ENCODE assay signal across 11 cellular contexts in the genomic region with DNA sequence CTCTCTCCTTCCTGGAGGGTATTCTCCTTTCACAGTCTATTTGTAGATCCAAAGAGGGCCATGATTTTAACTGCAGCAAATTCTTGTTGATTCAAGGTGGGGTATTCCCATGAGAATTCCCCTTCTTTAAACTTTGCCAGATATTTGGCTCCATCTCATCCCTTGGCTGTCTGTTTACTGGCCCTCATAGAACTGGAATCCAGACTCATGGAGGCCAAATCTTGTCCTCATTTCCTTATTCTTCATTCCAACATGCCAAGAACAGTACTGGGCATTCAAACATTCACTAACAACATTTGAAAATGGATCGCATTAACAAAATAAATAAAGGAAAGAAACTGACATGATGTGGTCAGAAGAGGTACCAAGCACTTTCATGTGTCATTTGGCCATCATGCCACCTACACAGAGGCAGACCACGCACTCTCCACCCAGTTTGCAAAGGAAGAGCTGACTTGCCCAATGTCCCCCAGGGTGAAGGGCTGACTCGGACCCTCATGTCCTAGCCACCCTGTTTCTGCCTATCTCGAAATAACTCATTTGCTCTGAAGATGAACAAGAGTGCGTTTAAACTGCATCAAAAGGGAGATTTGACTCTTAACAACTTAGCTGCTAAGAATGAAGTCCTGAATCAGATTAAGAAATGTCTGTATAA. TPM values are rescaled to one million over a fixed set of nuclear protein-coding genes. Genes with fewer than 3 reads are reported as not detected.
DNase-seq lines count a peak whose midpoint lies in the region; TF ChIP-seq lines count a peak whose summit lies in the region.
"Had no signal": no experiment of that assay in that cellular context is flagged by ENCODE, and none has a peak within 500 bp of the region (broad histone marks: within the 10 kb centered on the region; RNA-seq: fewer than 3 reads in every experiment).

No MANE protein-coding gene starts in this region.

- DNase-seq in MG63 (peak; percentile 60), ascending aorta (ENCODE audit: low spot score in 2 of 2) (no peak), immature natural killer cell (no peak), dedifferentiated amniotic fluid mesenchymal stem cell (ENCODE audit: extremely low spot score) (no peak), GM10248 (ENCODE audit: extremely low spot score) (no peak)
- no peak for DNase-seq in stimulated activated CD4-positive, alpha-beta T cell treated with anti-CD3 and anti-CD28 coated beads, Interleukin-15, amount 100 ng/mL, for 24 hours
- DNase-seq: activated B cell treated with CpG ODN at 0.5 μM for 24 hours, NCI-H1105 treated with DMSO at 0.1 percent for 48 hours, NCI-H510A treated with DMSO at 0.1 percent for 48 hours, SIG-M5 had no signal

- H3K4me1 ChIP-seq in ascending aorta = peaks cover 15 to 29% of the 10 kb centered on the region in 2 donors

- H3K4me3 Mint-ChIP-seq in immature natural killer cell = peak overlapping the region in 1 of 5 donors; percentile 35
- H3K4me3 Mint-ChIP-seq in stimulated activated naive CD8-positive, alpha-beta T cell treated with anti-CD3 and anti-CD28 coated beads, Interleukin-15, Interleukin-2, amounts not matched to agents 100 ng/mL and 50 ng/mL, for 24 hours = no peak overlapping the region
- H3K4me3 Mint-ChIP-seq: activated B cell treated with CpG ODN at 0.5 μM for 24 hours had no signal

- H3K36me3 ChIP-seq in MG63 (no peaks in the 10 kb centered on the region), ascending aorta (peaks cover 0 to 6% of the 10 kb centered on the region in 2 donors)

- peak overlapping the region; percentile 9 to 93 (median 86) for H3K27ac Mint-ChIP-seq in immature natural killer cell
- peak overlapping the region; percentile 68 for H3K27ac Mint-ChIP-seq in stimulated activated naive CD8-positive, alpha-beta T cell treated with anti-CD3 and anti-CD28 coated beads, Interleukin-15, Interleukin-2, amounts not matched to agents 100 ng/mL and 50 ng/mL, for 24 hours
- H3K27ac Mint-ChIP-seq: activated B cell treated with CpG ODN at 0.5 μM for 24 hours had no signal

- CTCF ChIA-PET in GM10248 (lab: Yijun Ruan, JAX) = interaction anchor here (1.1 to 3.0 kb wide), 3 partner anchors 11 to 22 kb away, joined by 3 to 21 read pairs (median 9); partner anchors contain the start of gene SLC35B1

- intact Hi-C loops in ascending aorta (cut with DNase I) = loop anchor here (1.0 kb wide), 1 partner anchor 9 kb away; no protein-coding TSS in a partner anchor

- H3K9me3 ChIP-seq in MG63 (no peaks in the 10 kb centered on the region), ascending aorta (no peaks in the 10 kb centered on the region)

- peak overlapping the region; percentile 73 to 81 for H3K27ac ChIP-seq in ascending aorta

- peaks cover 0 to 1% (median 1%) of the 10 kb centered on the region in 3 donors for H3K27me3 Mint-ChIP-seq in immature natural killer cell (ENCODE audit: low read depth in 3 of 3)
- no peaks in the 10 kb centered on the region for H3K27me3 Mint-ChIP-seq in stimulated activated naive CD8-positive, alpha-beta T cell treated with anti-CD3 and anti-CD28 coated beads, Interleukin-15, Interleukin-2, amounts not matched to agents 100 ng/mL and 50 ng/mL, for 24 hours
- H3K27me3 Mint-ChIP-seq: activated B cell treated with CpG ODN at 0.5 μM for 24 hours had no signal

- peaks cover 12 to 33% (median 22%) of the 10 kb centered on the region in 3 donors for H3K36me3 Mint-ChIP-seq in immature natural killer cell
- H3K36me3 Mint-ChIP-seq in stimulated activated naive CD8-positive, alpha-beta T cell treated with anti-CD3 and anti-CD28 coated beads, Interleukin-15, Interleukin-2, amounts not matched to agents 100 ng/mL and 50 ng/mL, for 24 hours (ENCODE audit: low read depth) = peaks cover 18% of the 10 kb centered on the region

- TF ChIP-seq CTCF in ascending aorta (IDR thresholded peaks at IDR 0.05) = no peak
- no peak for TF ChIP-seq CTCF in GM10248 (IDR thresholded peaks at IDR 0.05; ENCODE audit: control extremely low read depth, extremely low read depth, low read depth, missing control alignments)

- H3K27me3 ChIP-seq in MG63 (no peaks in the 10 kb centered on the region), ascending aorta (no peaks in the 10 kb centered on the region)

- POLR2A ChIA-PET in GM10248 (lab: Yijun Ruan, JAX) = interaction anchor here (0.8 to 1.1 kb wide), 2 partner anchors 32 to 34 kb away, joined by 3 read pairs; no protein-coding TSS in a partner anchor

- no peaks in the 10 kb centered on the region for H3K9me3 Mint-ChIP-seq in immature natural killer cell
- H3K9me3 Mint-ChIP-seq in stimulated activated naive CD8-positive, alpha-beta T cell treated with anti-CD3 and anti-CD28 coated beads, Interleukin-15, Interleukin-2, amounts not matched to agents 100 ng/mL and 50 ng/mL, for 24 hours = no peaks in the 10 kb centered on the region

- H3K4me3 ChIP-seq in MG63 (no peak overlapping the region), ascending aorta (no peak overlapping the region)

- H3K4me1 Mint-ChIP-seq in immature natural killer cell = peaks cover 66 to 85% of the 10 kb centered on the region in 2 donors
- peaks cover 51% of the 10 kb centered on the region for H3K4me1 Mint-ChIP-seq in stimulated activated naive CD8-positive, alpha-beta T cell treated with anti-CD3 and anti-CD28 coated beads, Interleukin-15, Interleukin-2, amounts not matched to agents 100 ng/mL and 50 ng/mL, for 24 hours (ENCODE audit: low read depth)

RNA-seq across cellular contexts. Expression of gene SLC35B1, which starts 23.1 kb away (rescaled TPM):
- 76.6 and 87.1 TPM in 2 replicates for total RNA-seq in MG63 (2014; rRNA removed; shearing (Covaris generic); ENCODE audit: low replicate concordance)
- total RNA-seq in ascending aorta = 123 TPM
- 10 to 100 TPM; 40.5 to 69.0 (median 53.3) TPM for polyA plus RNA-seq in immature natural killer cell

RNA-seq across cellular contexts. Expression of gene FAM117A, which starts 33.0 kb away (rescaled TPM):
- total RNA-seq in MG63 (2014; rRNA removed; shearing (Covaris generic); ENCODE audit: low replicate concordance) = 1.4 and 2.7 TPM in 2 replicates
- total RNA-seq in ascending aorta = 25.4 TPM
- polyA plus RNA-seq in immature natural killer cell = 10 to 100 TPM; 35.3 to 68.0 (median 35.9) TPM

RNA-seq across cellular contexts. Expression of gene SPOP, which starts 53.0 kb away (rescaled TPM):
- 84.1 and 126 TPM in 2 replicates for total RNA-seq in MG63 (2014; rRNA removed; shearing (Covaris generic); ENCODE audit: low replicate concordance)
- 189 TPM for total RNA-seq in ascending aorta
- 100 to 1,000 TPM in 2 of 3 donors, 10 to 100 TPM in 1; 64.9 to 180 (median 105) TPM for polyA plus RNA-seq in immature natural killer cell

RNA-seq across cellular contexts. Expression of gene KAT7, which starts 57.6 kb away (rescaled TPM):
- 31.0 and 40.6 TPM in 2 replicates for total RNA-seq in MG63 (2014; rRNA removed; shearing (Covaris generic); ENCODE audit: low replicate concordance)
- total RNA-seq in ascending aorta = 46.6 TPM
- polyA plus RNA-seq in immature natural killer cell = 10 to 100 TPM; 32.3 to 67.2 (median 37.9) TPM
